Comparison of ENCODE assay signal across 18 cellular contexts in genomic region chr16:49920397-49920796, GRCh38.
DNase-seq lines count a peak whose midpoint lies in the region; ATAC-seq and TF ChIP-seq lines count a peak whose summit lies in the region.
"Had no signal": no experiment of that assay in that cellular context is flagged by ENCODE, and none has a peak within 500 bp of the region (broad histone marks: within the 10 kb centered on the region; RNA-seq: fewer than 3 reads in every experiment).

No MANE protein-coding gene starts in this region.

- H3K36me3 ChIP-seq in BLaER1 (no peaks in the 10 kb centered on the region), mesenchymal stem cell (ENCODE audit: control insufficient read depth in 1 of 2, insufficient read depth in 2 of 2, low read depth in 1 of 2, low read length in 2 of 2) (no peaks in the 10 kb centered on the region), osteoblast (ENCODE audit: insufficient read depth, low read length) (no peaks in the 10 kb centered on the region)
- H3K36me3 ChIP-seq: BLaER1 treated with 17β-estradiol and CSF1 and Interleukin-3, amounts not matched to agents 10 nM and 100 nM; HAP-1 had no signal

- H4K20me1 ChIP-seq in BLaER1 (no peaks in the 10 kb centered on the region), osteoblast (ENCODE audit: insufficient read depth, low read length) (no peaks in the 10 kb centered on the region)
- H4K20me1 ChIP-seq: BLaER1 treated with 17β-estradiol and CSF1 and Interleukin-3, amounts not matched to agents 10 nM and 100 nM had no signal

- H3K4me1 ChIP-seq in BLaER1 (peaks cover 33% of the 10 kb centered on the region), mesenchymal stem cell (ENCODE audit: control insufficient read depth, insufficient read depth, low read depth, low read length) (peaks cover 2% of the 10 kb centered on the region), osteoblast (ENCODE audit: insufficient read depth, low read length) (no peaks in the 10 kb centered on the region)
- H3K4me1 ChIP-seq: HAP-1 had no signal

- no peak overlapping the region for H2BK12ac ChIP-seq in mesenchymal stem cell (ENCODE audit: low read length in 2 of 2)

- H3K27me3 Mint-ChIP-seq in chondrocyte (ENCODE audit: low read depth), result peaks cover 30% of the 10 kb centered on the region

- no peak overlapping the region for H3K23ac ChIP-seq in mesenchymal stem cell (ENCODE audit: low read length in 2 of 2)

- no peak overlapping the region for H2BK15ac ChIP-seq in mesenchymal stem cell (ENCODE audit: low read depth, poor library complexity, severe bottlenecking)

- no peak overlapping the region for H4K8ac ChIP-seq in mesenchymal stem cell (ENCODE audit: low read length)

- H3K9ac ChIP-seq in BLaER1, result no peak overlapping the region
- no peak overlapping the region for H3K9ac ChIP-seq in mesenchymal stem cell (ENCODE audit: low read length)

- H3K4me2 ChIP-seq in BLaER1, result 0 out of 2 replicates have a peak overlapping the region, but pooled peaks have one; percentile 19
- H3K4me2 ChIP-seq in mesenchymal stem cell (ENCODE audit: low read length, poor library complexity, severe bottlenecking), result no peak overlapping the region
- no peak overlapping the region for H3K4me2 ChIP-seq in osteoblast (ENCODE audit: insufficient read depth, low read length)

- ATAC-seq in GM21381 (IDR thresholded peaks at IDR 0.05; ENCODE audit: unreplicated experiment) (no peak), HG02759 (IDR thresholded peaks at IDR 0.05; ENCODE audit: unreplicated experiment) (no peak), HG03469 (IDR thresholded peaks at IDR 0.05; ENCODE audit: unreplicated experiment) (no peak)
- ATAC-seq: CD8-positive, alpha-beta T cell; HepG2 had no signal

- no peak overlapping the region for H4K91ac ChIP-seq in mesenchymal stem cell (ENCODE audit: low read length)

- DNase-seq in chondrocyte (ENCODE audit: low spot score), result peak; percentile 46
- DNase-seq in mesenchymal stem cell, result no peak
- peak; percentile 72 for DNase-seq in osteoblast (ENCODE audit: insufficient read length, low spot score, missing footprints)
- DNase-seq in stimulated activated CD4-positive, alpha-beta T cell treated with anti-CD3 and anti-CD28 coated beads, Interleukin-4, amount 100 ng/mL, for 24 hours, result no peak
- DNase-seq: 8988T; Calu3; CD8-positive, alpha-beta T cell; DMS79 treated with DMSO at 0.1 percent for 48 hours; GF-D8; GOT3 had no signal

- H3K27me3 ChIP-seq in BLaER1 (no peaks in the 10 kb centered on the region), mesenchymal stem cell (ENCODE audit: control insufficient read depth in 1 of 2, insufficient read depth in 1 of 2, low read length in 2 of 2) (peaks cover 13 to 26% of the 10 kb centered on the region in 2 experiments), osteoblast (ENCODE audit: insufficient read depth, low read length) (no peaks in the 10 kb centered on the region)
- H3K27me3 ChIP-seq: BLaER1 treated with 17β-estradiol and CSF1 and Interleukin-3, amounts not matched to agents 10 nM and 100 nM had no signal

- H3K27ac ChIP-seq in BLaER1, result no peak overlapping the region
- H3K27ac ChIP-seq in mesenchymal stem cell (ENCODE audit: low read length, poor library complexity, severe bottlenecking), result no peak overlapping the region
- no peak overlapping the region for H3K27ac ChIP-seq in osteoblast (ENCODE audit: low read depth, low read length)
- H3K27ac ChIP-seq: BLaER1 treated with 17β-estradiol and CSF1 and Interleukin-3, amounts not matched to agents 10 nM and 100 nM had no signal

- H2BK120ac ChIP-seq in mesenchymal stem cell (ENCODE audit: low read depth, low read length), result no peak overlapping the region

- H3K14ac ChIP-seq in mesenchymal stem cell (ENCODE audit: low read length in 2 of 2), result no peak overlapping the region

- H2AFZ ChIP-seq in mesenchymal stem cell (ENCODE audit: low read depth, low read length), result peak overlapping the region; percentile 24
- H2AFZ ChIP-seq in osteoblast (ENCODE audit: low read length), result no peak overlapping the region

- WGBS in mesenchymal stem cell, result 67% methylated on average over 4 of the region's 4 CpGs

- H3K79me1 ChIP-seq in mesenchymal stem cell (replicated peaks; ENCODE audit: low read length, poor library complexity, severe bottlenecking), result no peaks in the 10 kb centered on the region

- H3K9me3 ChIP-seq in BLaER1 (no peaks in the 10 kb centered on the region), mesenchymal stem cell (ENCODE audit: control insufficient read depth, low read length) (no peaks in the 10 kb centered on the region), osteoblast (ENCODE audit: low read depth, low read length) (no peaks in the 10 kb centered on the region)
- H3K9me3 ChIP-seq: BLaER1 treated with 17β-estradiol and CSF1 and Interleukin-3, amounts not matched to agents 10 nM and 100 nM; HAP-1 had no signal

- no peaks in the 10 kb centered on the region for H3K4me1 Mint-ChIP-seq in chondrocyte (ENCODE audit: low read depth)
- H3K4me1 Mint-ChIP-seq: IgD-negative memory B cell had no signal

- H2AK5ac ChIP-seq in mesenchymal stem cell (ENCODE audit: low read length, severe bottlenecking), result no peak overlapping the region

- H3K27ac Mint-ChIP-seq in chondrocyte (ENCODE audit: unreplicated experiment), result no peak overlapping the region
- H3K27ac Mint-ChIP-seq: CD8-positive, alpha-beta T cell; IgD-negative memory B cell had no signal

- TF ChIP-seq CTCF in chondrocyte (IDR thresholded peaks at IDR 0.05) (no peak), osteoblast (IDR thresholded peaks at IDR 0.05; ENCODE audit: extremely low read depth, low read depth, low read length) (no peak)

- no peaks in the 10 kb centered on the region for H3K36me3 Mint-ChIP-seq in chondrocyte (ENCODE audit: low read depth)
- H3K36me3 Mint-ChIP-seq: CD8-positive, alpha-beta T cell had no signal

- H3K4me3 ChIP-seq in BLaER1, result no peak overlapping the region
- no peak overlapping the region for H3K4me3 ChIP-seq in mesenchymal stem cell (ENCODE audit: insufficient read depth in 1 of 2, low read depth in 1 of 2, low read length in 2 of 2)
- H3K4me3 ChIP-seq in osteoblast (ENCODE audit: insufficient read depth, low read length), result no peak overlapping the region
- H3K4me3 ChIP-seq: BLaER1 treated with 17β-estradiol and CSF1 and Interleukin-3, amounts not matched to agents 10 nM and 100 nM; HAP-1 had no signal

- H3K18ac ChIP-seq in mesenchymal stem cell (ENCODE audit: low read depth in 1 of 2, low read length in 2 of 2), result no peak overlapping the region

- H3K79me2 ChIP-seq in osteoblast (ENCODE audit: insufficient read depth, low read length), result no peaks in the 10 kb centered on the region

- H3K4ac ChIP-seq in mesenchymal stem cell (ENCODE audit: low read depth in 1 of 2, low read length in 2 of 2), result no peak overlapping the region

- H3K4me3 Mint-ChIP-seq in chondrocyte (ENCODE audit: unreplicated experiment), result no peak overlapping the region
- H3K4me3 Mint-ChIP-seq: CD8-positive, alpha-beta T cell; IgD-negative memory B cell had no signal

- no peaks in the 10 kb centered on the region for H3K9me3 Mint-ChIP-seq in chondrocyte (ENCODE audit: low read depth)
- H3K9me3 Mint-ChIP-seq: CD8-positive, alpha-beta T cell; IgD-negative memory B cell had no signal

- H2BK5ac ChIP-seq in mesenchymal stem cell (ENCODE audit: low read depth, low read length, poor library complexity, severe bottlenecking), result no peak overlapping the region

Comparison
In these comparisons a context has a peak if more than half of its experiments do, and no peak if none do; other contexts are left out.
1. DNase-seq: peak in chondrocyte (single experiment) and osteoblast (single experiment); none in mesenchymal stem cell (single experiment) and stimulated activated CD4-positive, alpha-beta T cell treated with anti-CD3 and anti-CD28 coated beads, Interleukin-4, amount 100 ng/mL, for 24 hours (single experiment).